In genomic region chr6:44931385-44931784, GRCh38 we compare ENCODE assay signal across 24 cellular contexts.
DNase-seq lines count a peak whose midpoint lies in the region; ATAC-seq and FAIRE-seq lines count a peak whose summit lies in the region.
"Had no signal": no experiment of that assay in that cellular context is flagged by ENCODE, and none has a peak within 500 bp of the region (broad histone marks: within the 10 kb centered on the region; RNA-seq: fewer than 3 reads in every experiment).

No MANE protein-coding gene starts in this region.

- H3K4me3 ChIP-seq in small intestine (ENCODE audit: low read depth in 1 of 2, low read length in 2 of 2): no peak overlapping the region
- H3K4me3 ChIP-seq: GM12878, ovary, right atrium auricular region, SJSA1 had no signal

- H3K27ac Mint-ChIP-seq in activated T-cell treated with anti-CD3 and anti-CD28 coated beads, Interleukin-2, amount 50 U/mL, for 72 hours: peak overlapping the region; percentile 85
- peak overlapping the region; percentile 84 for H3K27ac Mint-ChIP-seq in activated naive CD8-positive, alpha-beta T cell treated with anti-CD3 and anti-CD28 coated beads, Interleukin-2, amount 50 U/mL, for 24 hours
- H3K27ac Mint-ChIP-seq: H9, nephron had no signal

- peak; percentile 81 for FAIRE-seq in small intestine (lab: Jason Lieb, UNC)

- no peaks in the 10 kb centered on the region for H3K27me3 Mint-ChIP-seq in activated T-cell treated with anti-CD3 and anti-CD28 coated beads, Interleukin-2, amount 50 U/mL, for 72 hours (ENCODE audit: low read depth)
- H3K27me3 Mint-ChIP-seq in activated naive CD8-positive, alpha-beta T cell treated with anti-CD3 and anti-CD28 coated beads, Interleukin-2, amount 50 U/mL, for 24 hours: no peaks in the 10 kb centered on the region

- peaks cover 0 to 2% of the 10 kb centered on the region in 2 donors for H3K9me3 Mint-ChIP-seq in activated T-cell treated with anti-CD3 and anti-CD28 coated beads, Interleukin-2, amount 50 U/mL, for 72 hours
- H3K9me3 Mint-ChIP-seq in activated naive CD8-positive, alpha-beta T cell treated with anti-CD3 and anti-CD28 coated beads, Interleukin-2, amount 50 U/mL, for 24 hours: peaks cover 4% of the 10 kb centered on the region
- H3K9me3 Mint-ChIP-seq: H9, nephron had no signal

- no peak for ATAC-seq in activated T-cell treated with anti-CD3 and anti-CD28 coated beads, Interleukin-2, amount 50 U/mL, for 72 hours (replicated peaks in 1 of 2)
- no peak for ATAC-seq in activated naive CD8-positive, alpha-beta T cell treated with anti-CD3 and anti-CD28 coated beads, Interleukin-2, amount 50 U/mL, for 24 hours
- ATAC-seq in left colon: no peak
- ATAC-seq: GM12878, left cardiac atrium had no signal

- H3K4me1 Mint-ChIP-seq in activated T-cell treated with anti-CD3 and anti-CD28 coated beads, Interleukin-2, amount 50 U/mL, for 72 hours (ENCODE audit: low read depth): peaks cover 54% of the 10 kb centered on the region
- H3K4me1 Mint-ChIP-seq in activated naive CD8-positive, alpha-beta T cell treated with anti-CD3 and anti-CD28 coated beads, Interleukin-2, amount 50 U/mL, for 24 hours: peaks cover 49% of the 10 kb centered on the region
- H3K4me1 Mint-ChIP-seq: H9, nephron had no signal

- intact Hi-C loops in left colon (cut with DNase I, micrococcal nuclease): no loop called here

- H3K4me1 ChIP-seq in small intestine (ENCODE audit: control insufficient read depth in 2 of 2, insufficient read depth in 1 of 2, low read depth in 1 of 2, low read length in 1 of 2): no peaks in the 10 kb centered on the region
- H3K4me1 ChIP-seq: right atrium auricular region, SJSA1 had no signal

- H3K36me3 ChIP-seq in KOPT-K1 (ENCODE audit: insufficient read depth, low read length) (no peaks in the 10 kb centered on the region), small intestine (ENCODE audit: control insufficient read depth in 2 of 2, insufficient read depth in 2 of 2, low read length in 2 of 2) (no peaks in the 10 kb centered on the region)
- H3K36me3 ChIP-seq: ovary, right atrium auricular region, SJSA1 had no signal

- in situ Hi-C loops in KBM-7 (cut with MboI; ENCODE audit: low pct_unique_long_range_greater_than_20kb, low sequenced_read_pairs): no loop called here

- H3K27ac ChIP-seq in KOPT-K1 (ENCODE audit: low read depth, low read length, poor library complexity, severe bottlenecking) (peak overlapping the region; percentile 92), small intestine (ENCODE audit: low read depth in 1 of 2, low read length in 1 of 2) (no peak overlapping the region)
- H3K27ac ChIP-seq: C4-2B, ovary, right atrium auricular region, SJSA1, VCaP had no signal

- no peaks in the 10 kb centered on the region for H3K9me3 ChIP-seq in KOPT-K1 (ENCODE audit: insufficient read depth, low read length, poor library complexity, severe bottlenecking)
- H3K9me3 ChIP-seq in small intestine (ENCODE audit: control insufficient read depth, low read depth): no peaks in the 10 kb centered on the region
- H3K9me3 ChIP-seq: ovary, right atrium auricular region, SJSA1 had no signal

- peak overlapping the region in 1 of 2 donors; percentile 54 for H3K4me3 Mint-ChIP-seq in activated T-cell treated with anti-CD3 and anti-CD28 coated beads, Interleukin-2, amount 50 U/mL, for 72 hours
- peak overlapping the region; percentile 82 for H3K4me3 Mint-ChIP-seq in activated naive CD8-positive, alpha-beta T cell treated with anti-CD3 and anti-CD28 coated beads, Interleukin-2, amount 50 U/mL, for 24 hours
- H3K4me3 Mint-ChIP-seq: H9, nephron had no signal

- DNase-seq in activated T-cell treated with anti-CD3 and anti-CD28 coated beads, Interleukin-2, amount 50 U/mL, for 72 hours: no peak
- DNase-seq in activated T-cell treated with anti-CD3 and anti-CD28 coated beads, Interleukin-2, amount 50 U/mL, for 48 hours: no peak
- DNase-seq in activated naive CD8-positive, alpha-beta T cell treated with anti-CD3 and anti-CD28 coated beads, Interleukin-2, amount 50 U/mL, for 24 hours: no peak
- DNase-seq in small intestine (no peak), left colon (no peak), KBM-7 (no peak)
- DNase-seq: activated effector memory CD4-positive, alpha-beta T cell treated with Interleukin-2 at 50 U/mL for 16 hours; aorta; dermis blood vessel endothelial cell; DMS53; H9; left cardiac atrium; mesendoderm; NCI-H1436 treated with DMSO at 0.1 percent for 48 hours; NCI-H510A treated with DMSO at 0.1 percent for 48 hours; ovary; substantia nigra had no signal

- H3K36me3 Mint-ChIP-seq in activated T-cell treated with anti-CD3 and anti-CD28 coated beads, Interleukin-2, amount 50 U/mL, for 72 hours (ENCODE audit: insufficient read depth in 2 of 2): peaks cover 0 to 2% of the 10 kb centered on the region in 2 donors
- H3K36me3 Mint-ChIP-seq in activated naive CD8-positive, alpha-beta T cell treated with anti-CD3 and anti-CD28 coated beads, Interleukin-2, amount 50 U/mL, for 24 hours (ENCODE audit: low read depth): peaks cover 3% of the 10 kb centered on the region

- H3K27me3 ChIP-seq in small intestine (ENCODE audit: control insufficient read depth in 2 of 2, insufficient read depth in 2 of 2, low read length in 2 of 2): no peaks in the 10 kb centered on the region
- H3K27me3 ChIP-seq: right atrium auricular region, SJSA1 had no signal
